8 cellular contexts compared by ENCODE assay signal in the genomic region with DNA sequence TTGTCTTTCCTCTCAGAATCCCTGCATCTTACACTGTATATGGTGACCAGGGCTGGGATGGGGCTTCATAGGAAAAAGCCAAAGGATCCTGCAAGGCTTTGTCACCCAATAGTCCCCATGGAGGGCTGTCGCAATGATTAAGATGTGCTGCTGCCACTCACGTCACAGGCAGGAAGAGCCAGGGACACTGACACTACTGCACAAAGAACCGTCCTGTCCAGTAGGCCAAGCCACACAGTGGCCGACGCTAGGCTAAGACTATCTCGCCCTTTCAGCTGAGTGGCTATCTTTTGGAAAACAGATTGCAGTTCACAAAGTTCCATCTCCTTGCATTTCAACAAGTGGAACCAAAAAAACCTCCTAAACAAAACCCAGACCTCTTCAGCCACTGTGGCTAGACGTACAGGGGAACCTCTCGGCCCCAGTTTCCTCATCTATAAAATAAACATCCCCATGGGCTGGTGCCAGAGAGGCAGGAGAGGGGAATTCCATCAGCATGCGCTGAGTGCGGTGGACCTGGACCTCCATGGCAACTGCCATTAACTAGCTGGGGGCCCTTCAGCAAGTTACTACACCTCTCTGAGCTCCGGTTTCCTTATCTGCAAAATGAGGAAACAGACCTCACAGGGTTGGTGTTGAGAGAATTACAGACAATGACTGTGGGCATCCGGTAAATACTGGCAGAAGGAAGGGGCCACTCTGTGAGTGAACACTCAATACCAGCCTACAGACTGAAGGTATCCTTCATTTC. TPM values are rescaled to one million over a fixed set of nuclear protein-coding genes. Genes with fewer than 3 reads are reported as not detected.
DNase-seq lines count a peak whose midpoint lies in the region; ATAC-seq and TF ChIP-seq lines count a peak whose summit lies in the region.

No MANE protein-coding gene starts in this region.

- H3K9me3 ChIP-seq in BLaER1 treated with 17β-estradiol and CSF1 and Interleukin-3, amounts not matched to agents 10 nM and 100 nM (replicated peaks in 1 of 11), result no peaks in the 10 kb centered on the region
- H3K9me3 ChIP-seq in Peyer's patch (no peaks in the 10 kb centered on the region), duodenal mucosa (ENCODE audit: control insufficient read depth in 1 of 2, low read length in 2 of 2) (no peaks in the 10 kb centered on the region), prostate gland (no peaks in the 10 kb centered on the region)

- peak overlapping the region in 8 of 10 experiments; percentile 8 to 50 (median 30); a peak in 12 of 20 replicates for H3K4me3 ChIP-seq in BLaER1 treated with 17β-estradiol and CSF1 and Interleukin-3, amounts not matched to agents 10 nM and 100 nM
- H3K4me3 ChIP-seq in Peyer's patch (peak overlapping the region in 3 of 4 donors; percentile 8 to 24 (median 18)), duodenal mucosa (ENCODE audit: low read depth in 1 of 2, low read length in 2 of 2) (peak overlapping the region; percentile 27 to 33), prostate gland (no peak overlapping the region)

- POLR2A ChIA-PET in HEK293T (lab: Yijun Ruan, JAX), result no interaction called here

- peak overlapping the region; percentile 71 to 100 (median 90) for H3K4me2 ChIP-seq in BLaER1 treated with 17β-estradiol and CSF1 and Interleukin-3, amounts not matched to agents 10 nM and 100 nM

- TF ChIP-seq CTCF in Peyer's patch (IDR thresholded peaks at IDR 0.05), result no peak
- no peak for TF ChIP-seq CTCF in prostate gland (IDR thresholded peaks at IDR 0.05)

- DNase-seq in Peyer's patch (peak in 2 of 3 donors; percentile 47 to 69), prostate gland (ENCODE audit: low spot score) (no peak), RKO (ENCODE audit: low spot score) (no peak), SW480 (ENCODE audit: low spot score) (no peak), HEK293T (ENCODE audit: extremely low spot score) (no peak)

- peak; percentile 48 for ATAC-seq in GM21528 (IDR thresholded peaks at IDR 0.05; ENCODE audit: low FRiP score, unreplicated experiment)

- intact Hi-C loops in prostate gland (cut with DNase I), result no loop called here

- H4K20me1 ChIP-seq in BLaER1 treated with 17β-estradiol and CSF1 and Interleukin-3, amounts not matched to agents 10 nM and 100 nM, result peaks cover 97 to 100% (median 100%) of the 10 kb centered on the region in 11 experiments

- peak overlapping the region; percentile 55 to 78 (median 68) for H3K9ac ChIP-seq in BLaER1 treated with 17β-estradiol and CSF1 and Interleukin-3, amounts not matched to agents 10 nM and 100 nM
- peak overlapping the region; percentile 39 to 45 for H3K9ac ChIP-seq in duodenal mucosa (ENCODE audit: low read depth in 1 of 2, low read length in 2 of 2)

- H3K27me3 ChIP-seq in BLaER1 treated with 17β-estradiol and CSF1 and Interleukin-3, amounts not matched to agents 10 nM and 100 nM, result no peaks in the 10 kb centered on the region
- H3K27me3 ChIP-seq in Peyer's patch, result no peaks in the 10 kb centered on the region
- no peaks in the 10 kb centered on the region for H3K27me3 ChIP-seq in duodenal mucosa (ENCODE audit: control insufficient read depth in 1 of 2, insufficient read depth in 2 of 2, low read length in 2 of 2)
- H3K27me3 ChIP-seq in prostate gland (replicated peaks; ENCODE audit: insufficient read depth), result no peaks in the 10 kb centered on the region

- H3K36me3 ChIP-seq in BLaER1 treated with 17β-estradiol and CSF1 and Interleukin-3, amounts not matched to agents 10 nM and 100 nM, result peaks cover 34 to 80% (median 61%) of the 10 kb centered on the region in 11 experiments; a peak in 20 of 22 replicates
- H3K36me3 ChIP-seq in Peyer's patch (peaks cover 0 to 17% (median 0%) of the 10 kb centered on the region in 3 donors), duodenal mucosa (ENCODE audit: control insufficient read depth in 1 of 2, insufficient read depth in 2 of 2, low read length in 2 of 2) (peaks cover 22 to 37% of the 10 kb centered on the region in 2 donors), prostate gland (no peaks in the 10 kb centered on the region)

- H3K27ac ChIP-seq in BLaER1 treated with 17β-estradiol and CSF1 and Interleukin-3, amounts not matched to agents 10 nM and 100 nM, result peak overlapping the region; percentile 41 to 90 (median 80); a peak in 21 of 22 replicates
- H3K27ac ChIP-seq in Peyer's patch (peak overlapping the region; percentile 78 to 85 (median 84)), duodenal mucosa (ENCODE audit: low read depth, low read length) (peak overlapping the region; percentile 60), prostate gland (peak overlapping the region; percentile 39 to 50)

- TF ChIP-seq POLR2A in Peyer's patch (IDR thresholded peaks at IDR 0.05), result no peak
- TF ChIP-seq POLR2A in prostate gland (IDR thresholded peaks at IDR 0.05), result no peak

- peaks cover 65 to 100% (median 78%) of the 10 kb centered on the region in 10 experiments for H3K4me1 ChIP-seq in BLaER1 treated with 17β-estradiol and CSF1 and Interleukin-3, amounts not matched to agents 10 nM and 100 nM
- H3K4me1 ChIP-seq in Peyer's patch (peaks cover 4 to 82% (median 36%) of the 10 kb centered on the region in 4 donors), duodenal mucosa (ENCODE audit: control insufficient read depth in 1 of 2, insufficient read depth in 2 of 2, low read length in 2 of 2) (peaks cover 77 to 93% of the 10 kb centered on the region in 2 donors), prostate gland (replicated peaks) (peaks cover 23% of the 10 kb centered on the region)

- 59% methylated on average over 12 of the region's 12 CpGs for WGBS in prostate gland

- CTCF ChIA-PET in HEK293T (lab: Yijun Ruan, JAX), result interaction anchor here (0.6 kb wide), 1 partner anchor 35 kb away, joined by 4 read pairs; no protein-coding TSS in a partner anchor

TF ChIP-seq in HEK293T, 16 proteins besides CTCF, POLR2A, EP300 and RAD21:
- no peak for TF ChIP-seq CTBP1 (IDR thresholded peaks at IDR 0.05; ENCODE audit: borderline replicate concordance)
- TF ChIP-seq BHLHE40 (IDR thresholded peaks at IDR 0.05; ENCODE audit: borderline replicate concordance), result no peak
- no peak for TF ChIP-seq L3MBTL2 (conservative IDR thresholded peaks at IDR 0.05)
- no peak for TF ChIP-seq FOXK2 (IDR thresholded peaks at IDR 0.05)
- no peak for TF ChIP-seq SUZ12 (IDR thresholded peaks at IDR 0.05)
- TF ChIP-seq FOXM1 (IDR thresholded peaks at IDR 0.05; ENCODE audit: borderline replicate concordance), result no peak
- TF ChIP-seq ARNT (IDR thresholded peaks at IDR 0.05), result no peak
- TF ChIP-seq HDGF (IDR thresholded peaks at IDR 0.05; ENCODE audit: borderline replicate concordance), result no peak
- TF ChIP-seq, protein P1, sequence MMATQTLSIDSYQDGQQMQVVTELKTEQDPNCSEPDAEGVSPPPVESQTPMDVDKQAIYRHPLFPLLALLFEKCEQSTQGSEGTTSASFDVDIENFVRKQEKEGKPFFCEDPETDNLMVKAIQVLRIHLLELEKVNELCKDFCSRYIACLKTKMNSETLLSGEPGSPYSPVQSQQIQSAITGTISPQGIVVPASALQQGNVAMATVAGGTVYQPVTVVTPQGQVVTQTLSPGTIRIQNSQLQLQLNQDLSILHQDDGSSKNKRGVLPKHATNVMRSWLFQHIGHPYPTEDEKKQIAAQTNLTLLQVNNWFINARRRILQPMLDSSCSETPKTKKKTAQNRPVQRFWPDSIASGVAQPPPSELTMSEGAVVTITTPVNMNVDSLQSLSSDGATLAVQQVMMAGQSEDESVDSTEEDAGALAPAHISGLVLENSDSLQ (IDR thresholded peaks at IDR 0.05), result no peak
- TF ChIP-seq SP1 (IDR thresholded peaks at IDR 0.05), result no peak
- TF ChIP-seq ZNF384 (IDR thresholded peaks at IDR 0.05), result no peak
- TF ChIP-seq TARDBP (IDR thresholded peaks at IDR 0.05), result no peak
- TF ChIP-seq ELF4 (IDR thresholded peaks at IDR 0.05), result no peak
- no peak for TF ChIP-seq FOXA1 (IDR thresholded peaks at IDR 0.05)
- TF ChIP-seq LEF1 (IDR thresholded peaks at IDR 0.05; ENCODE audit: borderline replicate concordance), result no peak

RNA-seq across cellular contexts. Expression of gene CAPZB, which starts 8.7 kb away (rescaled TPM):
- 100 to 1,000 TPM; 107 to 210 (median 119) TPM for total RNA-seq in Peyer's patch
- 100 to 1,000 TPM; 139 to 150 TPM for total RNA-seq in prostate gland

Comparison
In these comparisons a context has a peak if more than half of its experiments do, and no peak if none do; other contexts are left out.
1. H3K4me3 ChIP-seq: peak in BLaER1 treated with 17β-estradiol and CSF1 and Interleukin-3, amounts not matched to agents 10 nM and 100 nM (8 of 10), Peyer's patch (3 of 4) and duodenal mucosa (2 of 2); none in prostate gland (0 of 2).
2. DNase-seq: peak in Peyer's patch (2 of 3); none in prostate gland (single experiment), RKO (single experiment), SW480 (single experiment) and HEK293T (single experiment).
3. Peak in every context shown above with its lines, with median percentiles within 50 percentile points of each other: H3K27ac ChIP-seq.